In the genomic region with DNA sequence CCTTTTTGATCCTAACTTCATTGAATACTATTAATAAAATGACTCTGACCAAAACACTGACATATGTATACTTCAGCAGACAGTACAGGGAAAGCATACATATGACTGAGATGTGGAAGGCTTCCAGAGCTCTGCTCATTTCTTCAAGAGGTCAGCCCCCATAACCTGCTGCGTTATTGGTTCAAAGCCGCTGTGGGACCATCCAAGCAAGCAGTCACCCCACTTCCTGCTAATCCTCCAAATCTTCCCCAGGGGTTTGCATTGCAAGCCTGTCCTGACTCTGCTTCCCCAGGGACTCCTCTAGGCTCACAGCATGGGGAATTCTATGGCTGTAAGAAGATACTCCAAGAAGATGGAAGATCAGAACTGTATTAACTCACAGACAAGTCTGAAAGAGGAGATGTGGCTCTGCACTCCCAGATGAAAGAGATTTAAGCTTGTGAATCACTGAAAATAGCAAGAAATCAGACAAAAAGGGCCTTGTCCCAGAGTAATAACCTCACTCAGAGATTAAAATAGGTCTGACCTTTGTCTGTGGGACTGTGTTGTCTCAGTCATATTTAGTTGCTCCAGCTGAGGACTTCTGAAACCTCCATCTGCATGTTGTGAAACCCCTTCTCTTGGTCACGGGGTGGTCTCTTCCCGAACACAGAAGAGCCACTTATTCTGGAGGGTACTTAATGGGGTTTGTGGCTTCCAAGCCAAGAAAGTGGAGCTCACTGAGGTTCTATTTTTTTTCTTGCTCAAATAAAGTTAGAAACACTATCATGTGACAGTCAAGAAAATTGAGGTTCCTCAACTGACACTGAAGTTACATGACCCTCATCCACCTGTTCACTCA, we compare ENCODE assay signal across 11 cellular contexts.
A peak's percentile ranks its signal among the peaks of the same experiment; 100 is the strongest.
DNase-seq lines count a peak whose midpoint lies in the region; ATAC-seq and TF ChIP-seq lines count a peak whose summit lies in the region.
"Had no signal": no experiment of that assay in that cellular context is flagged by ENCODE, and none has a peak within 500 bp of the region (broad histone marks: within the 10 kb centered on the region; RNA-seq: fewer than 3 reads in every experiment).

No MANE protein-coding gene starts in this region.

- in situ Hi-C loops in GM13976 (cut with MboI; ENCODE audit: low sequenced_read_pairs, unreplicated experiment) = loop anchor here (10.0 kb wide), 1 partner anchor 99 kb away; the partner anchor contains the start of gene MARCKS

- TF ChIP-seq POLR2A in ovary (IDR thresholded peaks at IDR 0.05) = no peak

- no peaks in the 10 kb centered on the region for H3K27me3 ChIP-seq in ovary

- H3K27ac Mint-ChIP-seq in activated B cell treated with CpG ODN at 0.5 μM for 24 hours = peak overlapping the region; percentile 82
- H3K27ac Mint-ChIP-seq: T-helper 1 cell treated with Interleukin-12 subunit alpha and Interleukin-12 subunit beta and Interleukin-4 antibody, amounts not matched to agents 30 μg/mL and 1 μg/mL, for 36 hours had no signal

- no peak overlapping the region for H3K4me3 ChIP-seq in ovary

- peaks cover 46% of the 10 kb centered on the region for H3K4me1 Mint-ChIP-seq in activated B cell treated with CpG ODN at 0.5 μM for 24 hours

- peak overlapping the region; percentile 60 for H3K4me3 Mint-ChIP-seq in activated B cell treated with CpG ODN at 0.5 μM for 24 hours
- H3K4me3 Mint-ChIP-seq: T-helper 1 cell treated with Interleukin-12 subunit alpha and Interleukin-12 subunit beta and Interleukin-4 antibody, amounts not matched to agents 30 μg/mL and 1 μg/mL, for 36 hours had no signal

- TF ChIP-seq EP300 in ovary (IDR thresholded peaks at IDR 0.05) = no peak

- POLR2A ChIA-PET in activated B cell treated with CpG ODN at 0.5 μM for 24 hours (lab: Charles Lee) = interaction anchor here (0.6 to 1.9 kb wide), 3 partner anchors 99 to 415 kb away, joined by 5 to 12 read pairs (median 5); no protein-coding TSS in a partner anchor

- no peak overlapping the region for H3K27ac ChIP-seq in ovary

- no peaks in the 10 kb centered on the region for H3K36me3 Mint-ChIP-seq in activated B cell treated with CpG ODN at 0.5 μM for 24 hours (ENCODE audit: low read depth)

- H3K4me1 ChIP-seq in ovary (ENCODE audit: insufficient read depth) = no peaks in the 10 kb centered on the region

- WGBS in ovary, 3 donors = 88 to 94% (median 89%) methylated on average over 4 of the region's 4 CpGs

- DNase-seq in GM13976 (ENCODE audit: low spot score) (peak; percentile 62), activated B cell treated with CpG ODN at 0.5 μM for 24 hours (peak; percentile 25), NCI-H146 (lab: John Stamatoyannopoulos, UW) (no peak), ovary (no peak), D341Med (ENCODE audit: low spot score) (no peak), NCI-H1092 treated with DMSO at 0.1 percent for 48 hours (lab: John Stamatoyannopoulos, UW) (no peak)
- DNase-seq: mesenchymal stem cell, NCI-H1930 had no signal

- CTCF ChIA-PET in activated B cell treated with CpG ODN at 0.5 μM for 24 hours (lab: Charles Lee) = interaction anchor here (1.4 kb wide), 2 partner anchors 12 to 103 kb away, joined by 4 to 6 read pairs; no protein-coding TSS in a partner anchor

- no peaks in the 10 kb centered on the region for H3K27me3 Mint-ChIP-seq in activated B cell treated with CpG ODN at 0.5 μM for 24 hours

- H3K9me3 Mint-ChIP-seq in activated B cell treated with CpG ODN at 0.5 μM for 24 hours = no peaks in the 10 kb centered on the region
- H3K9me3 Mint-ChIP-seq: T-helper 1 cell treated with Interleukin-12 subunit alpha and Interleukin-12 subunit beta and Interleukin-4 antibody, amounts not matched to agents 30 μg/mL and 1 μg/mL, for 36 hours had no signal

- TF ChIP-seq CTCF in GM13976 (IDR thresholded peaks at IDR 0.05; ENCODE audit: borderline replicate concordance, control extremely low read depth, extremely low read depth, insufficient read depth, missing control alignments) = no peak
- TF ChIP-seq CTCF in activated B cell treated with CpG ODN at 0.5 μM for 24 hours (IDR thresholded peaks at IDR 0.05) = no peak
- no peak for TF ChIP-seq CTCF in ovary (IDR thresholded peaks at IDR 0.05)

- ATAC-seq in GM19467 (IDR thresholded peaks at IDR 0.05; ENCODE audit: unreplicated experiment) (peak; percentile 74), HG03025 (IDR thresholded peaks at IDR 0.05; ENCODE audit: low FRiP score, unreplicated experiment) (peak; percentile 95), activated B cell treated with CpG ODN at 0.5 μM for 24 hours (ENCODE audit: low read depth) (peak; percentile 86)

- H3K36me3 ChIP-seq in ovary = no peaks in the 10 kb centered on the region

- intact Hi-C loops in activated B cell treated with CpG ODN at 0.5 μM for 24 hours (cut with micrococcal nuclease) (loop anchor here (2.0 to 5.0 kb wide), 3 partner anchors 53 to 125 kb away; no protein-coding TSS in a partner anchor), ovary (cut with DNase I) (no loop called here)

- no peaks in the 10 kb centered on the region for H3K9me3 ChIP-seq in ovary

Comparison
In these comparisons a context has a peak if more than half of its experiments do, and no peak if none do; other contexts are left out.
1. DNase-seq: peak in GM13976 (single experiment) and activated B cell treated with CpG ODN at 0.5 μM for 24 hours (single experiment); none in NCI-H146 (single experiment), ovary (0 of 5), D341Med (single experiment) and NCI-H1092 treated with DMSO at 0.1 percent for 48 hours (single experiment).
2. Peak in every context shown above with its lines, with median percentiles within 50 percentile points of each other: ATAC-seq.